ENCODE assay signal across 14 cellular contexts in genomic region chr3:13626396-13626795, GRCh38.
A peak's percentile ranks its signal among the peaks of the same experiment; 100 is the strongest.
DNase-seq lines count a peak whose midpoint lies in the region; ATAC-seq, FAIRE-seq and TF ChIP-seq lines count a peak whose summit lies in the region.
"Had no signal": no experiment of that assay in that cellular context is flagged by ENCODE, and none has a peak within 500 bp of the region (broad histone marks: within the 10 kb centered on the region; RNA-seq: fewer than 3 reads in every experiment).

No MANE protein-coding gene starts in this region.

- no peak for TF ChIP-seq EP300 in K562 (IDR thresholded peaks at IDR 0.05; ENCODE audit: low read length)

- H3K9me2 ChIP-seq in HCT116 (ENCODE audit: insufficient read depth), result no peaks in the 10 kb centered on the region

- POLR2A ChIA-PET in HCT116 (lab: Charles Lee) (no interaction called here), K562 (lab: Yijun Ruan, JAX) (no interaction called here)

- in situ Hi-C loops in K562 (cut with MboI), result no loop called here

- H3K79me2 ChIP-seq in HCT116 (ENCODE audit: insufficient read depth, low read length) (no peaks in the 10 kb centered on the region), K562 (ENCODE audit: control insufficient read depth, insufficient read depth, low read length) (no peaks in the 10 kb centered on the region)

- H3K9me1 ChIP-seq in K562 (ENCODE audit: control insufficient read depth, insufficient read depth, low read length), result no peaks in the 10 kb centered on the region

- BruUV-seq in HCT116 (replicated peaks; lab: Mats Ljungman, UMichigan) (no TSS peak), K562 (replicated peaks; lab: Mats Ljungman, UMichigan) (no TSS peak)

- H2AFZ ChIP-seq in HCT116 (ENCODE audit: low read depth, low read length, poor library complexity, severe bottlenecking), result no peak overlapping the region
- H2AFZ ChIP-seq in K562 (ENCODE audit: low read depth, low read length), result no peak overlapping the region

- H3K27me3 ChIP-seq in HCT116 (ENCODE audit: insufficient read depth, low read length) (no peaks in the 10 kb centered on the region), K562 (ENCODE audit: control insufficient read depth in 2 of 2, insufficient read depth in 2 of 2, low read length in 2 of 2) (peaks cover 52 to 82% of the 10 kb centered on the region in 2 experiments; a peak in 4 of 5 replicates), aorta (ENCODE audit: control insufficient read depth in 1 of 2, insufficient read depth in 2 of 2, low read length in 1 of 2) (no peaks in the 10 kb centered on the region)
- H3K27me3 ChIP-seq: BLaER1 had no signal

- intact Hi-C loops in HCT116 (cut with micrococcal nuclease) (no loop called here), K562 (cut with micrococcal nuclease) (no loop called here), kidney (cut with DNase I) (no loop called here), aorta (cut with DNase I) (no loop called here)

- no peaks in the 10 kb centered on the region for H4K20me1 ChIP-seq in HCT116 (ENCODE audit: insufficient read depth)
- H4K20me1 ChIP-seq in K562 (replicated peaks; ENCODE audit: control insufficient read depth, insufficient read depth, low read length), result peaks cover 36% of the 10 kb centered on the region
- H4K20me1 ChIP-seq: BLaER1 had no signal

- WGBS in K562 (ENCODE audit: insufficient coverage, low coverage, missing lambda C conversion rate), result 14% methylated on average over 12 of the region's 12 CpGs
- WGBS in aorta, 2 donors, result 94 to 96% methylated on average over 12 of the region's 12 CpGs

- FAIRE-seq in K562 (lab: Jason Lieb, UNC), result no peak
- FAIRE-seq in kidney (lab: Jason Lieb, UNC), result no peak
- FAIRE-seq: A549 had no signal

- TF ChIP-seq CTCF in HCT116 (IDR thresholded peaks at IDR 0.05 in 2 of 3, conservative IDR thresholded peaks at IDR 0.05 in 1 of 3; ENCODE audit: borderline replicate concordance in 1 of 3, insufficient read depth in 1 of 3, low read depth in 2 of 3, low read length in 2 of 3), result no peak
- TF ChIP-seq CTCF in K562 (IDR thresholded peaks at IDR 0.05 in 2 of 3, conservative IDR thresholded peaks at IDR 0.05 in 1 of 3; ENCODE audit: insufficient read depth in 2 of 3, low read depth in 1 of 3, low read length in 3 of 3), result no peak
- no peak for TF ChIP-seq CTCF in kidney (IDR thresholded peaks at IDR 0.05; ENCODE audit: borderline replicate concordance, extremely low read depth, insufficient read depth)

- H3K36me3 ChIP-seq in HCT116 (ENCODE audit: control insufficient read depth in 1 of 2, insufficient read depth in 2 of 2, low read length in 2 of 2), result no peaks in the 10 kb centered on the region
- H3K36me3 ChIP-seq in K562 (ENCODE audit: control insufficient read depth, insufficient read depth, low read length), result no peaks in the 10 kb centered on the region
- H3K36me3 ChIP-seq in kidney (ENCODE audit: control insufficient read depth in 1 of 2, insufficient read depth in 2 of 2, low read length in 2 of 2), result no peaks in the 10 kb centered on the region
- H3K36me3 ChIP-seq in aorta (ENCODE audit: control insufficient read depth in 1 of 2, insufficient read depth in 2 of 2, low read length in 1 of 2), result no peaks in the 10 kb centered on the region
- H3K36me3 ChIP-seq: BLaER1 had no signal

- H3K4me2 ChIP-seq in HCT116 (ENCODE audit: low read length) (no peak overlapping the region), K562 (ENCODE audit: insufficient read depth, low read length) (no peak overlapping the region)
- H3K4me2 ChIP-seq: A549, BLaER1 had no signal

- no peaks in the 10 kb centered on the region for H3K9me3 ChIP-seq in HCT116 (ENCODE audit: control insufficient read depth in 1 of 2, insufficient read depth in 1 of 2, low read depth in 1 of 2, low read length in 2 of 2)
- no peaks in the 10 kb centered on the region; the same call in 1 of the 2 replicates for H3K9me3 ChIP-seq in K562 (replicated peaks; ENCODE audit: control insufficient read depth, insufficient read depth, low read depth, low read length)
- no peaks in the 10 kb centered on the region for H3K9me3 ChIP-seq in kidney (ENCODE audit: control insufficient read depth in 1 of 2, low read length in 2 of 2)
- no peaks in the 10 kb centered on the region for H3K9me3 ChIP-seq in aorta (ENCODE audit: control insufficient read depth, low read length)
- H3K9me3 ChIP-seq: A549, BLaER1, Caco-2 had no signal

- RAD21 ChIA-PET in HCT116 (lab: Charles Lee; ENCODE audit: low non-redundant PET in 1 of 2, low total read pairs in 2 of 2, uncharacterized antibody in 2 of 2, unreplicated experiment in 2 of 2), result no interaction called here

- CTCF ChIA-PET in HCT116 (lab: Charles Lee), result no interaction called here
- CTCF ChIA-PET in K562 (lab: Yijun Ruan, JAX; ENCODE audit: low intra/inter-chr PET ratio), result no interaction called here

- no peaks in the 10 kb centered on the region for H3K4me1 ChIP-seq in HCT116 (ENCODE audit: control insufficient read depth in 1 of 2, insufficient read depth in 2 of 2, low read length in 2 of 2)
- H3K4me1 ChIP-seq in K562 (replicated peaks in 1 of 2; ENCODE audit: control insufficient read depth in 2 of 2, insufficient read depth in 2 of 2, low read length in 2 of 2), result peaks cover 0 to 19% of the 10 kb centered on the region in 2 experiments; a peak in 1 of 5 replicates
- H3K4me1 ChIP-seq in kidney (ENCODE audit: control insufficient read depth in 1 of 2, insufficient read depth in 1 of 2, low read depth in 1 of 2, low read length in 2 of 2), result no peaks in the 10 kb centered on the region
- no peaks in the 10 kb centered on the region for H3K4me1 ChIP-seq in aorta (ENCODE audit: control insufficient read depth in 1 of 2, insufficient read depth in 2 of 2, low read length in 2 of 2)
- H3K4me1 ChIP-seq: A549 had no signal

- no peak overlapping the region for H3K4me3 ChIP-seq in HCT116 (replicated peaks in 1 of 2; ENCODE audit: low read depth in 1 of 2, low read length in 2 of 2)
- H3K4me3 ChIP-seq in K562, result no peak overlapping the region
- no peak overlapping the region for H3K4me3 ChIP-seq in kidney (ENCODE audit: low read length in 2 of 2)
- no peak overlapping the region for H3K4me3 ChIP-seq in aorta (ENCODE audit: low read length in 2 of 2)
- H3K4me3 ChIP-seq: A549, BLaER1 had no signal

- TF ChIP-seq RAD21 in HCT116 (IDR thresholded peaks at IDR 0.05; ENCODE audit: low read depth) (no peak), K562 (CRISPR knock-in tag; conservative IDR thresholded peaks at IDR 0.05 in 1 of 2, IDR thresholded peaks at IDR 0.05 in 1 of 2) (no peak)

- ATAC-seq in HCT116 (peak; percentile 55; the same call in 1 of the 2 replicates), K562 (peak; percentile 81), aorta (ENCODE audit: low FRiP score) (no peak), GM21367 (IDR thresholded peaks at IDR 0.05; ENCODE audit: unreplicated experiment) (no peak)

- TF ChIP-seq POLR2A in HCT116 (IDR thresholded peaks at IDR 0.05; ENCODE audit: borderline replicate concordance, extremely low read depth, insufficient read depth, insufficient read length), result no peak
- TF ChIP-seq POLR2A in K562 (conservative IDR thresholded peaks at IDR 0.05), result no peak

- H3K27ac ChIP-seq in HCT116 (ENCODE audit: low read depth, low read length) (no peak overlapping the region), K562 (ENCODE audit: extremely low read depth, low read depth, low read length) (no peak overlapping the region), kidney (ENCODE audit: low read depth in 2 of 2, low read length in 2 of 2) (no peak overlapping the region), aorta (ENCODE audit: low read depth in 1 of 2, low read length in 2 of 2) (no peak overlapping the region)
- H3K27ac ChIP-seq: A549, BLaER1 had no signal

- H3K9ac ChIP-seq in HCT116 (ENCODE audit: low read length) (no peak overlapping the region), K562 (ENCODE audit: insufficient read depth in 1 of 2, low read depth in 2 of 2, low read length in 2 of 2) (no peak overlapping the region), kidney (ENCODE audit: low read length in 2 of 2) (no peak overlapping the region)
- H3K9ac ChIP-seq: BLaER1 had no signal

- no peak for DNase-seq in HCT116 (ENCODE audit: low read depth, low spot score)
- DNase-seq in K562 (ENCODE audit: extremely low read depth in 1 of 4, low spot score in 3 of 4), result peak; percentile 35 to 90 (median 82)
- peak; percentile 46 for DNase-seq in kidney
- DNase-seq in aorta, result peak; percentile 21 to 62
- no peak for DNase-seq in NCI-H1417 (lab: John Stamatoyannopoulos, UW)
- DNase-seq in foreskin melanocyte, result no peak
- DNase-seq: Caco-2; CD8-positive, alpha-beta memory T cell; GF-D8; H9; IMR-90 had no signal

TF ChIP-seq in HCT116, 20 proteins besides CTCF, POLR2A, EP300 and RAD21 (continues in another document):
- TF ChIP-seq ZBTB33 (IDR thresholded peaks at IDR 0.05; ENCODE audit: extremely low read depth, insufficient replicate concordance, low read length), result no peak

TF ChIP-seq in K562, 482 proteins besides CTCF, POLR2A, EP300 and RAD21 (continues in another document):
- TF ChIP-seq ILK (tag; IDR thresholded peaks at IDR 0.05; ENCODE audit: borderline replicate concordance, low read depth), result no peak
- no peak for TF ChIP-seq ZC3H8 (IDR thresholded peaks at IDR 0.05)
- TF ChIP-seq CXXC5 (CRISPR knock-in tag; IDR thresholded peaks at IDR 0.05), result no peak
- TF ChIP-seq CCNT2 (IDR thresholded peaks at IDR 0.05; ENCODE audit: borderline replicate concordance, extremely low read depth, insufficient read length, low read depth, low read length), result no peak
- TF ChIP-seq HDGF (IDR thresholded peaks at IDR 0.05), result no peak
- TF ChIP-seq TRIM28 (IDR thresholded peaks at IDR 0.05), result no peak
- no peak for TF ChIP-seq UBTF (IDR thresholded peaks at IDR 0.05; ENCODE audit: borderline replicate concordance in 1 of 2, low read depth in 2 of 2, low read length in 2 of 2)
- TF ChIP-seq C11orf30 (IDR thresholded peaks at IDR 0.05; ENCODE audit: low read depth), result no peak
- no peak for TF ChIP-seq CBX8 (IDR thresholded peaks at IDR 0.05; ENCODE audit: borderline replicate concordance, extremely low read depth, low read depth, low read length, poor library complexity, severe bottlenecking)

Comparison
In these comparisons a context has a peak if more than half of its experiments do, and no peak if none do; other contexts are left out.
1. ATAC-seq: peak in HCT116 (single experiment) and K562 (single experiment); none in aorta (single experiment) and GM21367 (single experiment).
2. DNase-seq: peak in K562 (4 of 4), kidney (single experiment) and aorta (2 of 2); none in HCT116 (single experiment), NCI-H1417 (0 of 3) and foreskin melanocyte (single experiment).